Comparison of ENCODE assay signal across 26 cellular contexts in the genomic region with DNA sequence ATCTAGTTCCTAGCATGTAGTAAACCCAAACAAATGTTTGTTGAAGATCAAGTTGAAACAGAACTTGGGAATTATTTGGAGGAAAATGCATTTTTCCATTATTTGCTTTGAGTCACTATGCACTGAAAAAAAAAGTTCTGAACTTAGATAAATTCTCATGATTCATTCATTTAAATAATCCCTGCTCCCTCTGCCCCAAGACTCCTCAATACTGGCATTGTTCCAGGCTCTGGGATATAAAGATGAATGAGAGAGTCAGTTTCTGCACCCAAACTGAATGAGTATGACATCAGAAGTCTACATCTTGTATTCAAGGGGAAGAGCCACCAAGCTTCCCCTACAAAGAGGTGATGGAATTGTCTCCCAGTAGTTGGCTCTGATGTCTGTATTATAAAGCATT.
DNase-seq lines count a peak whose midpoint lies in the region; FAIRE-seq and TF ChIP-seq lines count a peak whose summit lies in the region.
"Had no signal": no experiment of that assay in that cellular context is flagged by ENCODE, and none has a peak within 500 bp of the region (broad histone marks: within the 10 kb centered on the region; RNA-seq: fewer than 3 reads in every experiment).

No MANE protein-coding gene starts in this region.

- no peak overlapping the region for H3K4me3 Mint-ChIP-seq in activated naive CD4-positive, alpha-beta T cell treated with anti-CD3 and anti-CD28 coated beads for 36 hours
- H3K4me3 Mint-ChIP-seq: activated CD4-positive, alpha-beta T cell treated with anti-CD3 and anti-CD28 coated beads for 36 hours; B cell; IgD-negative memory B cell; memory B cell; naive thymus-derived CD4-positive, alpha-beta T cell had no signal

- H3K27me3 Mint-ChIP-seq in activated naive CD4-positive, alpha-beta T cell treated with anti-CD3 and anti-CD28 coated beads for 36 hours (ENCODE audit: low read depth), result peaks cover 4% of the 10 kb centered on the region
- H3K27me3 Mint-ChIP-seq: IgD-negative memory B cell, memory B cell had no signal

- no peak for FAIRE-seq in GM12892 (lab: Jason Lieb, UNC)
- FAIRE-seq: GM12878, kidney, pancreas had no signal

- H3K4me3 ChIP-seq in fibroblast of mammary gland (ENCODE audit: control insufficient read depth, low read depth, low read length), result no peak overlapping the region
- H3K4me3 ChIP-seq: GM12878, pancreas had no signal

- CTCF ChIA-PET in activated naive CD4-positive, alpha-beta T cell treated with anti-CD3 and anti-CD28 coated beads for 36 hours (lab: Charles Lee), result interaction anchor here (1.2 kb wide), 1 partner anchor 11 kb away, joined by 3 read pairs; no protein-coding TSS in a partner anchor

- H3K36me3 Mint-ChIP-seq in activated naive CD4-positive, alpha-beta T cell treated with anti-CD3 and anti-CD28 coated beads for 36 hours (ENCODE audit: low read depth), result no peaks in the 10 kb centered on the region
- H3K36me3 Mint-ChIP-seq: IgD-negative memory B cell; memory B cell; naive thymus-derived CD4-positive, alpha-beta T cell had no signal

- intact Hi-C loops in activated naive CD4-positive, alpha-beta T cell treated with anti-CD3 and anti-CD28 coated beads for 36 hours (cut with micrococcal nuclease), result no loop called here

- no peaks in the 10 kb centered on the region for H3K9me3 Mint-ChIP-seq in activated naive CD4-positive, alpha-beta T cell treated with anti-CD3 and anti-CD28 coated beads for 36 hours
- H3K9me3 Mint-ChIP-seq: IgD-negative memory B cell; memory B cell; naive thymus-derived CD4-positive, alpha-beta T cell had no signal

- DNase-seq in HS-5 (ENCODE audit: low read depth) (peak; percentile 36), amniotic epithelial cell (ENCODE audit: low read depth) (peak; percentile 7), fibroblast of mammary gland (ENCODE audit: low read depth) (peak; percentile 79), stromal cell of bone marrow (ENCODE audit: low read depth) (peak; percentile 86), ureter (ENCODE audit: low spot score) (no peak), GM12892 (ENCODE audit: insufficient read length) (no peak)
- DNase-seq in activated naive CD4-positive, alpha-beta T cell treated with anti-CD3 and anti-CD28 coated beads for 36 hours, result no peak
- DNase-seq: activated CD4-positive, alpha-beta T cell treated with anti-CD3 and anti-CD28 coated beads for 36 hours; Caco-2; central memory CD4-positive, alpha-beta T cell; effector CD4-positive, alpha-beta T cell; GF-D8; H7; hippocampal formation; kidney; naive thymus-derived CD4-positive, alpha-beta T cell; NCI-H1694; NCI-H2227 treated with DMSO at 0.1 percent for 48 hours; pancreas; stimulated activated CD4-positive, alpha-beta T cell treated with anti-CD3 and anti-CD28 coated beads, Interleukin-1b, Interleukin-23, amount 100 ng/mL, for 48 hours; stimulated activated naive CD8-positive, alpha-beta T cell treated with anti-CD3 and anti-CD28 coated beads, Interleukin-15, Interleukin-2, amounts not matched to agents 100 U/mL and 50 U/mL, for 24 hours; trophoblast cell had no signal

- H3K27ac Mint-ChIP-seq in activated naive CD4-positive, alpha-beta T cell treated with anti-CD3 and anti-CD28 coated beads for 36 hours, result no peak overlapping the region
- H3K27ac Mint-ChIP-seq: activated CD4-positive, alpha-beta T cell treated with anti-CD3 and anti-CD28 coated beads for 36 hours; B cell; IgD-negative memory B cell; memory B cell; naive thymus-derived CD4-positive, alpha-beta T cell had no signal

- H3K4me1 Mint-ChIP-seq in activated naive CD4-positive, alpha-beta T cell treated with anti-CD3 and anti-CD28 coated beads for 36 hours (ENCODE audit: low read depth), result no peaks in the 10 kb centered on the region
- H3K4me1 Mint-ChIP-seq: activated CD4-positive, alpha-beta T cell treated with anti-CD3 and anti-CD28 coated beads for 36 hours; B cell; IgD-negative memory B cell; memory B cell had no signal

- TF ChIP-seq CTCF in fibroblast of mammary gland (conservative IDR thresholded peaks at IDR 0.05; ENCODE audit: control insufficient read depth, insufficient read depth, low read depth, low read length), result no peak

- no peak for TF ChIP-seq POLR2A in GM12892 (IDR thresholded peaks at IDR 0.05; ENCODE audit: low read depth, low read length)

Comparison
In these comparisons a context has a peak if more than half of its experiments do, and no peak if none do; other contexts are left out.
1. DNase-seq: peak in HS-5 (single experiment), amniotic epithelial cell (single experiment), fibroblast of mammary gland (single experiment) and stromal cell of bone marrow (single experiment); none in ureter (single experiment), GM12892 (single experiment) and activated naive CD4-positive, alpha-beta T cell treated with anti-CD3 and anti-CD28 coated beads for 36 hours (single experiment).